8 cellular contexts compared by ENCODE assay signal in genomic region chr12:65740873-65741600, GRCh38.
A peak's percentile ranks its signal among the peaks of the same experiment; 100 is the strongest.
DNase-seq lines count a peak whose midpoint lies in the region; ATAC-seq, FAIRE-seq and TF ChIP-seq lines count a peak whose summit lies in the region.

No MANE protein-coding gene starts in this region.

- ATAC-seq in HG03103 (IDR thresholded peaks at IDR 0.05; ENCODE audit: low read depth, unreplicated experiment) (peak; percentile 70), psoas muscle (peak; percentile 73 to 92 (median 83)), HG02981 (IDR thresholded peaks at IDR 0.05; ENCODE audit: unreplicated experiment) (no peak)

- CTCF ChIA-PET in SK-N-SH (lab: Yijun Ruan, JAX): no interaction called here

- TF ChIP-seq RAD21 in SK-N-SH (IDR thresholded peaks at IDR 0.05; ENCODE audit: low read length): no peak

- WGBS in SK-N-SH (ENCODE audit: low lambda C conversion rate): 6% methylated on average over 40 of the region's 42 CpGs
- 11 to 12% (median 12%) methylated on average over 28 to 42 of the region's 42 CpGs for WGBS in psoas muscle, 3 donors

- H3K4me1 ChIP-seq in SK-N-SH (ENCODE audit: control insufficient read depth in 1 of 2, insufficient read depth in 2 of 2, low read depth in 1 of 2, low read length in 1 of 2): 0 out of 4 replicates have a peak, but pooled peaks cover 0 to 3% of the 10 kb centered on the region in 2 experiments
- peaks cover 17% of the 10 kb centered on the region for H3K4me1 ChIP-seq in left ventricle myocardium inferior
- H3K4me1 ChIP-seq in psoas muscle: no peaks in the 10 kb centered on the region

- no peaks in the 10 kb centered on the region for H4K20me1 ChIP-seq in SK-N-SH (ENCODE audit: insufficient read depth)

- H3K4me2 ChIP-seq in SK-N-SH: peak overlapping the region; percentile 93

- intact Hi-C loops in left ventricle myocardium inferior (cut with micrococcal nuclease): no loop called here
- intact Hi-C loops in psoas muscle (cut with DNase I): no loop called here

- no peaks in the 10 kb centered on the region for H3K9me2 ChIP-seq in SK-N-SH

- H3K36me3 ChIP-seq in SK-N-SH (replicated peaks in 1 of 2; ENCODE audit: control insufficient read depth in 1 of 2, insufficient read depth in 2 of 2, low read length in 1 of 2) (no peaks in the 10 kb centered on the region), left ventricle myocardium inferior (no peaks in the 10 kb centered on the region), psoas muscle (ENCODE audit: insufficient read depth in 1 of 2, low read depth in 1 of 2) (no peaks in the 10 kb centered on the region)

- peak in 1 of 2 experiments; percentile 23; a peak in 1 of 4 replicates for TF ChIP-seq EP300 in SK-N-SH (IDR thresholded peaks at IDR 0.05; ENCODE audit: borderline replicate concordance in 1 of 2, low read depth in 1 of 2, low read length in 1 of 2)

- H3K4me3 ChIP-seq in GM12864 (ENCODE audit: low read depth, low read length) (peak overlapping the region; percentile 59), SK-N-SH (ENCODE audit: low read depth in 2 of 2, low read length in 1 of 2) (peak overlapping the region; percentile 51 to 67), left ventricle myocardium inferior (peak overlapping the region; percentile 78), psoas muscle (peak overlapping the region; percentile 73)

- H3K27me3 ChIP-seq in SK-N-SH (ENCODE audit: insufficient read depth) (no peaks in the 10 kb centered on the region), left ventricle myocardium inferior (ENCODE audit: low read depth) (peaks cover 51% of the 10 kb centered on the region), psoas muscle (ENCODE audit: insufficient read depth in 3 of 3, low read length in 2 of 3) (peaks cover 3 to 55% (median 8%) of the 10 kb centered on the region in 3 donors)

- peak overlapping the region; percentile 79 to 94 for H3K27ac ChIP-seq in SK-N-SH (ENCODE audit: low read depth in 2 of 2, low read length in 1 of 2)
- H3K27ac ChIP-seq in left ventricle myocardium inferior (replicated peaks): no peak overlapping the region
- no peak overlapping the region for H3K27ac ChIP-seq in psoas muscle

- no peak for FAIRE-seq in urothelium cell line (lab: Jason Lieb, UNC)

- peak; percentile 21 for DNase-seq in GM12864 (ENCODE audit: low read depth)
- peak; percentile 61 for DNase-seq in SK-N-SH
- peak; percentile 58 for DNase-seq in amniotic stem cell (lab: John Stamatoyannopoulos, UW)
- peak; percentile 81 for DNase-seq in left ventricle myocardium inferior
- peak; percentile 73 to 74 for DNase-seq in psoas muscle
- DNase-seq in urothelium cell line (ENCODE audit: low spot score): peak; percentile 67

- no peaks in the 10 kb centered on the region for H3K9me3 ChIP-seq in SK-N-SH
- no peaks in the 10 kb centered on the region for H3K9me3 ChIP-seq in left ventricle myocardium inferior (replicated peaks)
- H3K9me3 ChIP-seq in psoas muscle: no peaks in the 10 kb centered on the region

- TF ChIP-seq CTCF in GM12864 (IDR thresholded peaks at IDR 0.05; ENCODE audit: low read depth, low read length, missing control alignments) (no peak), SK-N-SH (IDR thresholded peaks at IDR 0.05) (no peak), left ventricle myocardium inferior (IDR thresholded peaks at IDR 0.05; ENCODE audit: borderline replicate concordance) (no peak), psoas muscle (IDR thresholded peaks at IDR 0.05) (no peak)

- H2AFZ ChIP-seq in SK-N-SH (ENCODE audit: low read depth): peak overlapping the region; percentile 84

- 0 out of 2 replicates have a peak, but pooled peaks cover 5% of the 10 kb centered on the region for H3K79me2 ChIP-seq in SK-N-SH (ENCODE audit: insufficient read depth)

- POLR2A ChIA-PET in SK-N-SH (lab: Yijun Ruan, JAX): no interaction called here

- H3F3A ChIP-seq in SK-N-SH (replicated peaks; ENCODE audit: insufficient read depth): peaks cover 33% of the 10 kb centered on the region

- H3K9ac ChIP-seq in SK-N-SH: peak overlapping the region; percentile 72

TF ChIP-seq in SK-N-SH, 30 proteins besides CTCF, POLR2A, EP300 and RAD21:
- TF ChIP-seq EZH2phosphoT487 (IDR thresholded peaks at IDR 0.05; ENCODE audit: borderline replicate concordance, low read depth) (no peak), TAF1 (IDR thresholded peaks at IDR 0.05; ENCODE audit: borderline replicate concordance, low read depth, low read length) (no peak), SIN3A (IDR thresholded peaks at IDR 0.05; ENCODE audit: borderline replicate concordance, low read depth, low read length) (no peak), CHD2 (IDR thresholded peaks at IDR 0.05; ENCODE audit: low read length, partially characterized antibody) (no peak), FOXM1 (IDR thresholded peaks at IDR 0.05; ENCODE audit: low read depth) (no peak), YY1 (IDR thresholded peaks at IDR 0.05; ENCODE audit: low read depth) (no peak), PBX3 (IDR thresholded peaks at IDR 0.05) (no peak), ELF1 (IDR thresholded peaks at IDR 0.05) (no peak)
- TF ChIP-seq, protein P1, sequence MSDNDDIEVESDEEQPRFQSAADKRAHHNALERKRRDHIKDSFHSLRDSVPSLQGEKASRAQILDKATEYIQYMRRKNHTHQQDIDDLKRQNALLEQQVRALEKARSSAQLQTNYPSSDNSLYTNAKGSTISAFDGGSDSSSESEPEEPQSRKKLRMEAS (IDR thresholded peaks at IDR 0.05; ENCODE audit: low read depth): no peak
- TF ChIP-seq, protein P2, sequence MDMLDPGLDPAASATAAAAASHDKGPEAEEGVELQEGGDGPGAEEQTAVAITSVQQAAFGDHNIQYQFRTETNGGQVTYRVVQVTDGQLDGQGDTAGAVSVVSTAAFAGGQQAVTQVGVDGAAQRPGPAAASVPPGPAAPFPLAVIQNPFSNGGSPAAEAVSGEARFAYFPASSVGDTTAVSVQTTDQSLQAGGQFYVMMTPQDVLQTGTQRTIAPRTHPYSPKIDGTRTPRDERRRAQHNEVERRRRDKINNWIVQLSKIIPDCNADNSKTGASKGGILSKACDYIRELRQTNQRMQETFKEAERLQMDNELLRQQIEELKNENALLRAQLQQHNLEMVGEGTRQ (IDR thresholded peaks at IDR 0.05; ENCODE audit: borderline replicate concordance, low read depth, low read length): no peak

Comparison
In these comparisons a context has a peak if more than half of its experiments do, and no peak if none do; other contexts are left out.
1. DNase-seq: peak in every context shown above with its lines; median percentile 81 in left ventricle myocardium inferior; 74 in psoas muscle; 67 in urothelium cell line; 61 in SK-N-SH; 58 in amniotic stem cell; 21 in GM12864.
2. H3K27ac ChIP-seq: peak in SK-N-SH (2 of 2); none in left ventricle myocardium inferior (single experiment) and psoas muscle (single experiment).
3. Peak in every context shown above with its lines, with median percentiles within 50 percentile points of each other: H3K4me3 ChIP-seq.